In the genomic region with DNA sequence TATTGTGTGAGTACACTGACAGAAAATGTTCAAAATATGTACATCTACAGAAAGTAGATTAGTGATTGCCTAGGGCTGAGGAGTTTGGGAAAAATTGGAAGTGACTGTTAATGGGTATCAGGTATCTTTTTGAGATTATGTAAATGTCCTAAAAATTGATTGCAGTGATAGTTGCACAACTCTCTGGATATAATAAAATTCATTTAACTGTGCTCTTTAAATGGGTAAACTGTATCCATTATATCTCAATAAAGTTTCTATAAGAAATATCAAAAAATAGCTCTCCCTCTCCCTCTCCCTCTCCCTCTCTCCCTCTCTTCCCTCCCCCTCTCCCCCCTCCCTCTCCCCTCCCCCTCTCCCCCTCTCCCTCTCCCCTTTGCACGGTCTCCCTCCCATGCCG, we compare ENCODE assay signal across 26 cellular contexts. TPM values are rescaled to one million over a fixed set of nuclear protein-coding genes. Genes with fewer than 3 reads are reported as not detected.
DNase-seq lines count a peak whose midpoint lies in the region; ATAC-seq, FAIRE-seq and TF ChIP-seq lines count a peak whose summit lies in the region.
"Had no signal": no experiment of that assay in that cellular context is flagged by ENCODE, and none has a peak within 500 bp of the region (broad histone marks: within the 10 kb centered on the region; RNA-seq: fewer than 3 reads in every experiment).

No MANE protein-coding gene starts in this region.

- DNase-seq in HepG2 (ENCODE audit: low spot score): no peak
- DNase-seq in right lobe of liver: no peak
- DNase-seq in bronchial epithelial cell (ENCODE audit: low read depth): no peak
- DNase-seq in fibroblast of gingiva (ENCODE audit: low read depth): peak; percentile 13
- DNase-seq in NCI-H146 (lab: John Stamatoyannopoulos, UW): no peak
- no peak for DNase-seq in right cardiac atrium
- DNase-seq: ACHN; BE2C; C1 segment of cervical spinal cord; CD4-positive, alpha-beta memory T cell; CD4-positive, CD25-positive, alpha-beta regulatory T cell; CD8-positive, alpha-beta memory T cell; COR-L47; DMS 273 treated with DMSO at 0.1 percent for 48 hours; DMS153; DMS79; DND-41; GDM1 had no signal

- H3K36me3 ChIP-seq in HepG2 (replicated peaks in 1 of 2; ENCODE audit: control insufficient read depth in 1 of 2, insufficient read depth in 2 of 2, low read length in 2 of 2) (no peaks in the 10 kb centered on the region), right lobe of liver (no peaks in the 10 kb centered on the region), bronchial epithelial cell (ENCODE audit: control insufficient read depth, insufficient read depth, low read length) (no peaks in the 10 kb centered on the region)
- H3K36me3 ChIP-seq: BE2C had no signal

- H3K9ac ChIP-seq in HepG2 (ENCODE audit: insufficient read depth, low read depth, low read length): no peak overlapping the region
- H3K9ac ChIP-seq: BLaER1 had no signal

- no peaks in the 10 kb centered on the region for H3K79me2 ChIP-seq in HepG2 (ENCODE audit: insufficient read depth, low read length)

- peaks cover 0 to 3% of the 10 kb centered on the region in 2 experiments; a peak in 1 of 5 replicates for H3K27me3 ChIP-seq in HepG2 (ENCODE audit: control insufficient read depth in 1 of 2, insufficient read depth in 2 of 2, low read length in 2 of 2)
- H3K27me3 ChIP-seq in right lobe of liver: no peaks in the 10 kb centered on the region
- no peaks in the 10 kb centered on the region for H3K27me3 ChIP-seq in bronchial epithelial cell (ENCODE audit: control insufficient read depth, insufficient read depth, low read length)
- no peaks in the 10 kb centered on the region for H3K27me3 ChIP-seq in right cardiac atrium (ENCODE audit: control insufficient read depth, insufficient read depth)
- H3K27me3 ChIP-seq: BE2C, BLaER1 had no signal

- POLR2A ChIA-PET in HepG2 (lab: Yijun Ruan, JAX): no interaction called here

- H4K20me1 ChIP-seq in HepG2 (ENCODE audit: insufficient read depth, low read length): no peaks in the 10 kb centered on the region
- H4K20me1 ChIP-seq: BLaER1 had no signal

- no peaks in the 10 kb centered on the region for H3K4me1 ChIP-seq in HepG2 (ENCODE audit: insufficient read depth, low read length)
- no peaks in the 10 kb centered on the region for H3K4me1 ChIP-seq in right lobe of liver
- H3K4me1 ChIP-seq in right cardiac atrium (ENCODE audit: control insufficient read depth, insufficient read depth, low read length): no peaks in the 10 kb centered on the region
- H3K4me1 ChIP-seq: A549, BE2C had no signal

- TF ChIP-seq EP300 in HepG2 (IDR thresholded peaks at IDR 0.05; ENCODE audit: low read depth in 2 of 2, low read length in 2 of 2) (no peak), HepG2 (CRISPR knock-in tag; IDR thresholded peaks at IDR 0.05; ENCODE audit: borderline replicate concordance) (no peak)

- H3K4me2 ChIP-seq in HepG2 (ENCODE audit: low read depth, low read length): no peak overlapping the region
- H3K4me2 ChIP-seq: A549, BLaER1 had no signal

- CTCF ChIA-PET in HepG2 (lab: Yijun Ruan, JAX; ENCODE audit: low intra/inter-chr PET ratio, low total read pairs): no interaction called here

- no peak overlapping the region for H2AFZ ChIP-seq in HepG2 (ENCODE audit: low read length)

- no peak for TF ChIP-seq CTCF in HepG2 (CRISPR knock-in tag; IDR thresholded peaks at IDR 0.05)
- TF ChIP-seq CTCF in right lobe of liver (IDR thresholded peaks at IDR 0.05): no peak
- no peak for TF ChIP-seq CTCF in bronchial epithelial cell (IDR thresholded peaks at IDR 0.05; ENCODE audit: insufficient read depth, low read length, severe bottlenecking)

- ATAC-seq in HepG2 (no peak), right lobe of liver (no peak), right cardiac atrium (no peak)
- ATAC-seq: A549, GM12878 had no signal

- FAIRE-seq in HepG2 (lab: Jason Lieb, UNC) (no peak), bronchial epithelial cell (lab: Jason Lieb, UNC) (peak; percentile 43)
- FAIRE-seq: GM12878, GM12892, GM18507 had no signal

- BruUV-seq in HepG2 (replicated peaks; lab: Mats Ljungman, UMichigan): no TSS peak

- no peak for TF ChIP-seq RAD21 in HepG2 (CRISPR knock-in tag; IDR thresholded peaks at IDR 0.05)

- H3K4me3 ChIP-seq in HepG2 (replicated peaks in 1 of 3; ENCODE audit: insufficient read depth in 1 of 3, low read depth in 2 of 3, low read length in 3 of 3) (no peak overlapping the region), right lobe of liver (no peak overlapping the region), bronchial epithelial cell (ENCODE audit: low read depth, low read length) (no peak overlapping the region), right cardiac atrium (ENCODE audit: low read length) (no peak overlapping the region)
- H3K4me3 ChIP-seq: A549, BLaER1, GM12878 had no signal

- in situ Hi-C loops in HepG2 (cut with HindIII; ENCODE audit: extremely low pct_ligation_motif_present, low pct_unique_long_range_greater_than_20kb): no loop called here

- H3K9me3 ChIP-seq in HepG2 (ENCODE audit: low read length) (peaks cover 30% of the 10 kb centered on the region), right lobe of liver (no peaks in the 10 kb centered on the region), right cardiac atrium (ENCODE audit: control insufficient read depth, low read length) (no peaks in the 10 kb centered on the region)
- H3K9me3 ChIP-seq: BE2C had no signal

- H3K27ac ChIP-seq in HepG2 (ENCODE audit: extremely low read length, insufficient read depth, low read length) (no peak overlapping the region), right lobe of liver (no peak overlapping the region), right cardiac atrium (ENCODE audit: low read length) (no peak overlapping the region)
- H3K27ac ChIP-seq: 22Rv1, A549, BLaER1 had no signal

- 34% methylated on average over 2 of the region's 2 CpGs for WGBS in HepG2 (ENCODE audit: low lambda C conversion rate)
- WGBS in right lobe of liver (ENCODE audit: insufficient coverage, low coverage, low lambda C conversion rate, missing lambda C conversion rate): 72% methylated on average over 2 of the region's 2 CpGs
- 100% methylated on average over 1 of the region's 2 CpGs for WGBS in right cardiac atrium

- no peak for TF ChIP-seq POLR2A in HepG2 (IDR thresholded peaks at IDR 0.05; ENCODE audit: insufficient read depth in 1 of 2, low read depth in 2 of 2, low read length in 2 of 2)
- TF ChIP-seq POLR2A in right lobe of liver (IDR thresholded peaks at IDR 0.05): no peak

- intact Hi-C loops in HepG2 (cut with micrococcal nuclease; ENCODE audit: unreplicated experiment) (loop anchor here (10.0 kb wide), 1 partner anchor 102 kb away; a partner anchor contains a TSS), right lobe of liver (cut with DNase I) (no loop called here), right cardiac atrium (cut with DNase I) (no loop called here)

RNA-seq across cellular contexts. Expression of a gene that starts 9.4 kb away (rescaled TPM):
- 16.8 and 23.2 TPM in 2 replicates for total RNA-seq in HepG2 (2016; rRNA removed; fragmentation: Illumina TruSeq; extraction: Trizol)
- 3.0 and 4.0 TPM in 2 replicates for total RNA-seq in HepG2 (2016; cell fraction: cytosol; rRNA removed; fragmentation: Illumina TruSeq; extraction: Trizol; ENCODE audit: low read depth)
- 15.1 and 19.2 TPM in 2 replicates for total RNA-seq in HepG2 (2016; cell fraction: insoluble cytoplasmic fraction; rRNA removed; fragmentation: Illumina TruSeq; extraction: Trizol)
- total RNA-seq in HepG2 (2016; cell fraction: membrane; rRNA removed; fragmentation: Illumina TruSeq; extraction: Trizol): 8.6 and 9.1 TPM in 2 replicates
- total RNA-seq in HepG2 (2016; cell fraction: nucleus; rRNA removed; fragmentation: Illumina TruSeq; extraction: Trizol): 15.4 and 18.9 TPM in 2 replicates
- 3.1 and 4.7 TPM in 2 replicates for polyA plus RNA-seq in HepG2 (2011; rRNA removed)
- 1.9 and 3.6 TPM in 2 replicates for polyA plus RNA-seq in HepG2 (2011; cell fraction: cytosol; rRNA removed)
- 2.7 and 3.7 TPM in 2 replicates for polyA plus RNA-seq in HepG2 (2011; cell fraction: nucleus; rRNA removed)
- polyA plus RNA-seq in HepG2 (2012): 8.8 and 9.1 TPM in 2 replicates
- 1.5 and 2.0 TPM in 2 replicates for polyA plus RNA-seq in HepG2 (2016; cell fraction: cytosol; fragmentation: Illumina TruSeq; extraction: Trizol; ENCODE audit: low read depth)
- 10.6 and 12.3 TPM in 2 replicates for polyA plus RNA-seq in HepG2 (2016; cell fraction: insoluble cytoplasmic fraction; fragmentation: Illumina TruSeq; extraction: Trizol; ENCODE audit: low read depth)
- polyA plus RNA-seq in HepG2 (2016; cell fraction: membrane; fragmentation: Illumina TruSeq; extraction: Trizol; ENCODE audit: low read depth): 2.6 and 2.7 TPM in 2 replicates
- polyA plus RNA-seq in HepG2 (2016; cell fraction: nucleus; fragmentation: Illumina TruSeq; extraction: Trizol; ENCODE audit: insufficient read depth, low read depth): 10.9 and 12.5 TPM in 2 replicates
- polyA minus RNA-seq in HepG2 (2011; rRNA and poly(A)+ RNA removed; ENCODE audit: low replicate concordance): 8.1 and 15.3 TPM in 2 replicates
- polyA minus RNA-seq in HepG2 (2011; cell fraction: cytosol; rRNA and poly(A)+ RNA removed): 4.6 and 5.8 TPM in 2 replicates
- 33.1 and 39.8 TPM in 2 replicates for polyA minus RNA-seq in HepG2 (2011; cell fraction: nucleus; rRNA and poly(A)+ RNA removed)
- total RNA-seq in right lobe of liver: 1 to 10 TPM; 4.5 to 8.5 (median 6.8) TPM
- 13.8 and 15.8 TPM in 2 replicates for total RNA-seq in bronchial epithelial cell
- total RNA-seq in right cardiac atrium: 10 to 100 TPM; 13.2 to 16.0 (median 15.0) TPM
- polyA plus RNA-seq in right cardiac atrium: 5.2 TPM

RNA-seq across cellular contexts. Expression of a gene that starts 38.1 kb away (rescaled TPM):
- total RNA-seq in HepG2 (2016; rRNA removed; fragmentation: Illumina TruSeq; extraction: Trizol) (16.0 and 19.2 TPM in 2 replicates), right lobe of liver (10 to 100 TPM in 1 of 6 experiments, 1 to 10 TPM in 5; 5.2 to 10.7 (median 8.1) TPM), bronchial epithelial cell (14.0 and 16.5 TPM in 2 replicates), right cardiac atrium (10 to 100 TPM; 19.4 to 23.0 (median 22.2) TPM)
- total RNA-seq in HepG2 (2016; cell fraction: cytosol; rRNA removed; fragmentation: Illumina TruSeq; extraction: Trizol; ENCODE audit: low read depth): 4.0 and 5.4 TPM in 2 replicates
- 15.8 and 18.3 TPM in 2 replicates for total RNA-seq in HepG2 (2016; cell fraction: insoluble cytoplasmic fraction; rRNA removed; fragmentation: Illumina TruSeq; extraction: Trizol)
- total RNA-seq in HepG2 (2016; cell fraction: membrane; rRNA removed; fragmentation: Illumina TruSeq; extraction: Trizol): 7.0 and 7.4 TPM in 2 replicates
- total RNA-seq in HepG2 (2016; cell fraction: nucleus; rRNA removed; fragmentation: Illumina TruSeq; extraction: Trizol): 19.3 and 23.6 TPM in 2 replicates
- polyA plus RNA-seq in HepG2 (2011; rRNA removed) (8.3 and 12.1 TPM in 2 replicates), right cardiac atrium (24.8 TPM)
- polyA plus RNA-seq in HepG2 (2011; cell fraction: cytosol; rRNA removed): 4.2 and 6.0 TPM in 2 replicates
- polyA plus RNA-seq in HepG2 (2011; cell fraction: nucleus; rRNA removed): 10.6 and 16.7 TPM in 2 replicates
- 8.5 and 9.6 TPM in 2 replicates for polyA plus RNA-seq in HepG2 (2012)
- polyA plus RNA-seq in HepG2 (2016; cell fraction: cytosol; fragmentation: Illumina TruSeq; extraction: Trizol; ENCODE audit: low read depth): 1.8 and 2.0 TPM in 2 replicates
- polyA plus RNA-seq in HepG2 (2016; cell fraction: insoluble cytoplasmic fraction; fragmentation: Illumina TruSeq; extraction: Trizol; ENCODE audit: low read depth): 12.8 and 14.2 TPM in 2 replicates
- polyA plus RNA-seq in HepG2 (2016; cell fraction: membrane; fragmentation: Illumina TruSeq; extraction: Trizol; ENCODE audit: low read depth): 2.8 and 3.5 TPM in 2 replicates
- polyA plus RNA-seq in HepG2 (2016; cell fraction: nucleus; fragmentation: Illumina TruSeq; extraction: Trizol; ENCODE audit: insufficient read depth, low read depth): 34.3 and 36.8 TPM in 2 replicates
- 4.9 and 7.6 TPM in 2 replicates for polyA minus RNA-seq in HepG2 (2011; rRNA and poly(A)+ RNA removed; ENCODE audit: low replicate concordance)
- polyA minus RNA-seq in HepG2 (2011; cell fraction: cytosol; rRNA and poly(A)+ RNA removed): 1.6 and 2.9 TPM in 2 replicates
- 20.6 and 35.8 TPM in 2 replicates for polyA minus RNA-seq in HepG2 (2011; cell fraction: nucleus; rRNA and poly(A)+ RNA removed)

RNA-seq across cellular contexts. Expression of a gene that starts 56.7 kb away (rescaled TPM):
- total RNA-seq in HepG2 (2016; rRNA removed; fragmentation: Illumina TruSeq; extraction: Trizol) (2.0 and 2.1 TPM in 2 replicates), right lobe of liver (not detected), bronchial epithelial cell (under 0.01 and 0.38 TPM in 2 replicates), right cardiac atrium (1 to 10 TPM; 3.4 to 8.8 (median 6.4) TPM)
- 0.53 and 0.81 TPM in 2 replicates for total RNA-seq in HepG2 (2016; cell fraction: cytosol; rRNA removed; fragmentation: Illumina TruSeq; extraction: Trizol; ENCODE audit: low read depth)
- 1.7 and 2.8 TPM in 2 replicates for total RNA-seq in HepG2 (2016; cell fraction: insoluble cytoplasmic fraction; rRNA removed; fragmentation: Illumina TruSeq; extraction: Trizol)
- 0.59 and 0.96 TPM in 2 replicates for total RNA-seq in HepG2 (2016; cell fraction: membrane; rRNA removed; fragmentation: Illumina TruSeq; extraction: Trizol)
- 1.4 and 2.1 TPM in 2 replicates for total RNA-seq in HepG2 (2016; cell fraction: nucleus; rRNA removed; fragmentation: Illumina TruSeq; extraction: Trizol)
- polyA plus RNA-seq in HepG2 (2011; rRNA removed) (0.49 and 0.93 TPM in 2 replicates), right cardiac atrium (3.2 TPM)
- polyA plus RNA-seq in HepG2 (2011; cell fraction: cytosol; rRNA removed): 0.42 and 0.58 TPM in 2 replicates
- polyA plus RNA-seq in HepG2 (2011; cell fraction: nucleus; rRNA removed): 0.79 and 0.99 TPM in 2 replicates
- polyA plus RNA-seq in HepG2 (2012): 0.61 and 1.1 TPM in 2 replicates
- 0.09 and 0.17 TPM in 2 replicates for polyA plus RNA-seq in HepG2 (2016; cell fraction: cytosol; fragmentation: Illumina TruSeq; extraction: Trizol; ENCODE audit: low read depth)
- polyA plus RNA-seq in HepG2 (2016; cell fraction: insoluble cytoplasmic fraction; fragmentation: Illumina TruSeq; extraction: Trizol; ENCODE audit: low read depth): 1.2 and 1.6 TPM in 2 replicates
- polyA plus RNA-seq in HepG2 (2016; cell fraction: membrane; fragmentation: Illumina TruSeq; extraction: Trizol; ENCODE audit: low read depth): 0.16 TPM in 2 replicates
- 1.3 and 1.5 TPM in 2 replicates for polyA plus RNA-seq in HepG2 (2016; cell fraction: nucleus; fragmentation: Illumina TruSeq; extraction: Trizol; ENCODE audit: insufficient read depth, low read depth)
- 0.35 and 1.8 TPM in 2 replicates for polyA minus RNA-seq in HepG2 (2011; rRNA and poly(A)+ RNA removed; ENCODE audit: low replicate concordance)
- polyA minus RNA-seq in HepG2 (2011; cell fraction: cytosol; rRNA and poly(A)+ RNA removed): 0.53 and 1.1 TPM in 2 replicates
- 2.7 and 4.1 TPM in 2 replicates for polyA minus RNA-seq in HepG2 (2011; cell fraction: nucleus; rRNA and poly(A)+ RNA removed)
- total RNA-seq: A172, G401 had no signal
